ENCODE assay signal across 16 cellular contexts in the genomic region with DNA sequence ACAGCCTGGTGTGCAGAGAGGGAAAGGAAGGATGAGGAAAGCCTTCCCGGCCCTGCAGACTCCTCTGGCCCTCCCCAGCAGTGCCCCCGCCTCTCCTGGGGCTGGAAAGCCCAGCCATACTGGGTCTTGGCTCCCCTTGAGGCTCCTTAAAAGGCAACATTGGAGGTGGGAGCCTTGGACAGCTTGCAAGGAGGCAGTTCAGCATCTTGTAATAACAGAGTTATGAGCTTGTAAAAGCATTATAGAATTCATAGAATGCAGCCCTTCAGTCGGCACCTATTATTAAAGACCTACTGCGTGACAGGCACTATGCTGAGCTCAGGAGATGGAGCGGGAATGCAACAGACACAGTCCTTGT. TPM values are rescaled to one million over a fixed set of nuclear protein-coding genes. Genes with fewer than 3 reads are reported as not detected.
DNase-seq lines count a peak whose midpoint lies in the region; ATAC-seq and TF ChIP-seq lines count a peak whose summit lies in the region.
"Had no signal": no experiment of that assay in that cellular context is flagged by ENCODE, and none has a peak within 500 bp of the region (broad histone marks: within the 10 kb centered on the region; RNA-seq: fewer than 3 reads in every experiment).

No MANE protein-coding gene starts in this region.

- no peaks in the 10 kb centered on the region for H3K27me3 ChIP-seq in lung (ENCODE audit: control insufficient read depth, insufficient read depth)
- H3K27me3 ChIP-seq in subcutaneous abdominal adipose tissue (ENCODE audit: control insufficient read depth in 5 of 5, insufficient read depth in 4 of 5, low read length in 5 of 5): peaks cover 0 to 4% (median 0%) of the 10 kb centered on the region in 5 donors
- H3K27me3 ChIP-seq: cardiac muscle cell, SJSA1 had no signal

- CTCF ChIA-PET in HEK293T (lab: Yijun Ruan, JAX): interaction anchor here (1.5 kb wide), 1 partner anchor 186 kb away, joined by 3 read pairs; no protein-coding TSS in a partner anchor

- no peak overlapping the region for H3K4me3 ChIP-seq in lung
- peak overlapping the region; percentile 3 to 74 (median 52) for H3K4me3 ChIP-seq in subcutaneous abdominal adipose tissue (ENCODE audit: low read depth in 1 of 5, low read length in 5 of 5)
- H3K4me3 ChIP-seq: cardiac muscle cell, GM12878, SJSA1 had no signal

- H3K9ac ChIP-seq in subcutaneous abdominal adipose tissue (ENCODE audit: low read length in 5 of 5): peak overlapping the region in 2 of 5 donors; percentile 5 to 16

- ATAC-seq in lung (ENCODE audit: insufficient read depth, low FRiP score): no peak
- ATAC-seq: activated CD8-positive, alpha-beta T cell treated with anti-CD3 and anti-CD28 coated beads, Interleukin-2, amount 10 ng/mL, durations not matched to agents 7 days and 5 days; GM12878; naive thymus-derived CD4-positive, alpha-beta T cell had no signal

- H3K27ac ChIP-seq in lung (ENCODE audit: low read depth in 1 of 2, low read length in 1 of 2) (peak overlapping the region; percentile 58 to 61), subcutaneous abdominal adipose tissue (ENCODE audit: low read depth, low read length) (peak overlapping the region; percentile 84)
- H3K27ac ChIP-seq: cardiac muscle cell, SJSA1 had no signal

- H3K36me3 ChIP-seq in lung (ENCODE audit: control insufficient read depth in 2 of 2, insufficient read depth in 2 of 2, low read length in 2 of 2) (peaks cover 0 to 16% of the 10 kb centered on the region in 2 donors), subcutaneous abdominal adipose tissue (ENCODE audit: control insufficient read depth in 5 of 5, insufficient read depth in 5 of 5, low read length in 5 of 5) (peaks cover 0 to 25% (median 18%) of the 10 kb centered on the region in 5 donors)
- H3K36me3 ChIP-seq: cardiac muscle cell, SJSA1 had no signal

- POLR2A ChIA-PET in HEK293T (lab: Yijun Ruan, JAX): no interaction called here

- no peaks in the 10 kb centered on the region for H3K9me3 ChIP-seq in lung (ENCODE audit: control insufficient read depth in 2 of 2, insufficient read depth in 1 of 2, low read length in 1 of 2)
- no peaks in the 10 kb centered on the region for H3K9me3 ChIP-seq in subcutaneous abdominal adipose tissue (ENCODE audit: control insufficient read depth in 5 of 5, low read length in 5 of 5)
- H3K9me3 ChIP-seq: SJSA1 had no signal

- H3K4me1 ChIP-seq in lung (ENCODE audit: control insufficient read depth in 2 of 2, insufficient read depth in 2 of 2, low read length in 2 of 2) (peaks cover 10 to 44% of the 10 kb centered on the region in 2 donors), subcutaneous abdominal adipose tissue (ENCODE audit: control insufficient read depth in 5 of 5, insufficient read depth in 5 of 5, low read length in 5 of 5) (peaks cover 21 to 92% (median 90%) of the 10 kb centered on the region in 5 donors)

- 64 to 79% methylated on average over 5 of the region's 5 CpGs for WGBS in lung, 2 donors

- DNase-seq in HEK293T (ENCODE audit: extremely low spot score) (peak; percentile 17), cerebellar cortex (ENCODE audit: low spot score) (peak; percentile 31), lung (ENCODE audit: low spot score) (no peak), NCI-H1694 treated with DMSO at 0.1 percent for 48 hours (lab: John Stamatoyannopoulos, UW) (no peak), iPS-NIHi11 (ENCODE audit: low spot score) (no peak), HPDE6-E6E7 (ENCODE audit: extremely low spot score) (no peak), GM03348 (ENCODE audit: low spot score) (no peak)
- DNase-seq: activated CD8-positive, alpha-beta T cell treated with anti-CD3 and anti-CD28 coated beads, Interleukin-2, amount 10 ng/mL, durations not matched to agents 7 days and 5 days; activated gamma-delta T cell; DND-41; naive thymus-derived CD4-positive, alpha-beta T cell; NCI-H2081 treated with DMSO at 0.1 percent for 48 hours had no signal

- no peak for TF ChIP-seq CTCF in lung (IDR thresholded peaks at IDR 0.05; ENCODE audit: control extremely low read depth, extremely low read depth)

TF ChIP-seq in HEK293T, 16 proteins besides CTCF, POLR2A, EP300 and RAD21:
- no peak for TF ChIP-seq HDGF (IDR thresholded peaks at IDR 0.05; ENCODE audit: borderline replicate concordance)
- TF ChIP-seq FOXA1 (IDR thresholded peaks at IDR 0.05): no peak
- no peak for TF ChIP-seq ARNT (IDR thresholded peaks at IDR 0.05)
- no peak for TF ChIP-seq SUZ12 (IDR thresholded peaks at IDR 0.05)
- no peak for TF ChIP-seq ZNF384 (IDR thresholded peaks at IDR 0.05)
- no peak for TF ChIP-seq SP1 (IDR thresholded peaks at IDR 0.05)
- TF ChIP-seq NFRKB (IDR thresholded peaks at IDR 0.05): no peak
- TF ChIP-seq L3MBTL2 (conservative IDR thresholded peaks at IDR 0.05): no peak
- TF ChIP-seq FOXM1 (IDR thresholded peaks at IDR 0.05; ENCODE audit: borderline replicate concordance): no peak
- TF ChIP-seq FOXK2 (IDR thresholded peaks at IDR 0.05): no peak
- no peak for TF ChIP-seq BHLHE40 (IDR thresholded peaks at IDR 0.05; ENCODE audit: borderline replicate concordance)
- TF ChIP-seq LEF1 (IDR thresholded peaks at IDR 0.05; ENCODE audit: borderline replicate concordance): no peak
- no peak for TF ChIP-seq ELF4 (IDR thresholded peaks at IDR 0.05)
- no peak for TF ChIP-seq TARDBP (IDR thresholded peaks at IDR 0.05)

RNA-seq across cellular contexts. Expression of gene TINAGL1, which starts 4.2 kb away (rescaled TPM):
- total RNA-seq in lung: 10 to 100 TPM; 89.4 to 90.9 TPM
- 10 to 100 TPM; 64.1 to 78.9 TPM for polyA plus RNA-seq in lung
- total RNA-seq: activated CD8-positive, alpha-beta T cell treated with anti-CD3 and anti-CD28 coated beads, Interleukin-2, amount 10 ng/mL, durations not matched to agents 7 days and 5 days; naive thymus-derived CD4-positive, alpha-beta T cell had no signal
- polyA plus RNA-seq: naive thymus-derived CD4-positive, alpha-beta T cell had no signal

RNA-seq across cellular contexts. Expression of gene HCRTR1, which starts 37.0 kb away (rescaled TPM):
- under 1 TPM in 1 of 2 donors, not detected in 1; 0.14 TPM for total RNA-seq in lung
- polyA plus RNA-seq in lung: under 1 TPM in 1 of 2 donors, not detected in 1; 0.08 TPM
- total RNA-seq: activated CD8-positive, alpha-beta T cell treated with anti-CD3 and anti-CD28 coated beads, Interleukin-2, amount 10 ng/mL, durations not matched to agents 7 days and 5 days; cardiac muscle cell; GM12878; naive thymus-derived CD4-positive, alpha-beta T cell; SJSA1 had no signal
- polyA plus RNA-seq: cardiac muscle cell; GM12878; naive thymus-derived CD4-positive, alpha-beta T cell had no signal

Comparison
In these comparisons a context has a peak if more than half of its experiments do, and no peak if none do; other contexts are left out.
1. DNase-seq: peak in HEK293T (single experiment) and cerebellar cortex (single experiment); none in lung (single experiment), NCI-H1694 treated with DMSO at 0.1 percent for 48 hours (single experiment), iPS-NIHi11 (single experiment), HPDE6-E6E7 (single experiment) and GM03348 (single experiment).